In genomic region chr5:31469466-31469865, GRCh38 we compare ENCODE assay signal across 9 cellular contexts.
"Had no signal": no experiment of that assay in that cellular context is flagged by ENCODE, and none has a peak within 500 bp of the region (broad histone marks: within the 10 kb centered on the region; RNA-seq: fewer than 3 reads in every experiment).

No MANE protein-coding gene starts in this region.

- H3K4me3 ChIP-seq: GM23338, K562 had no signal

- H2AFZ ChIP-seq: GM23338 had no signal

- FAIRE-seq: H1, H54, HepG2 had no signal

- H3K4me2 ChIP-seq: GM23338 had no signal

- DNase-seq: H9, HCEC 1CT, KG1 had no signal

- ATAC-seq: GM23338, HepG2, K562 had no signal

- H3K27ac ChIP-seq: HL-60 had no signal
